ENCODE assay signal across 30 cellular contexts in the genomic region with DNA sequence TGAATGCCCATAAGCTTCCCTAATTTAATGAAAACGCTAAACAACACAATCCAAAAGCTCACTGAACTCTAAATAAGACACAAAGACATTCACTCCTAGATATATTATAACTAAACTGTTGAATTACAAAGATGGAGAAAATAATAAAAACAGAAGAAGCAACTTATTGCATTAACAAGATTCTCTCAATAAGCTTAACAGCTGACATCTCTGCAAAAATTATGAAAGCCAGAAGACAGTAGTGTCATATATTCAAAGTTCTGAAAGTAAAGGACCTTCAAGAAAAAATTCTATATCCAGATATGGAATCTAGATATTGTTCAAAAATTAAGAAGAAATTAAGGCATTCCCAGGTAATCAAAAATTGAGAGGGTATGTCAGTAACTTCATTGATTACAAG.
DNase-seq lines count a peak whose midpoint lies in the region; ATAC-seq lines count a peak whose summit lies in the region.
"Had no signal": no experiment of that assay in that cellular context is flagged by ENCODE, and none has a peak within 500 bp of the region (broad histone marks: within the 10 kb centered on the region; RNA-seq: fewer than 3 reads in every experiment).

No MANE protein-coding gene starts in this region.

- H2AFZ ChIP-seq in GM23248: no peak overlapping the region
- no peak overlapping the region for H2AFZ ChIP-seq in mesenchymal stem cell (ENCODE audit: low read depth, low read length)
- H2AFZ ChIP-seq: PC-9 had no signal

- H3K9me2 ChIP-seq in GM23248 (ENCODE audit: insufficient read depth): no peaks in the 10 kb centered on the region

- no peak overlapping the region for H3K23ac ChIP-seq in mesenchymal stem cell (ENCODE audit: low read length in 2 of 2)

- H3K4me3 ChIP-seq in GM23248: no peak overlapping the region
- H3K4me3 ChIP-seq in mesenchymal stem cell (ENCODE audit: insufficient read depth in 1 of 2, low read depth in 1 of 2, low read length in 2 of 2): no peak overlapping the region
- H3K4me3 ChIP-seq: BLaER1 treated with 17β-estradiol and CSF1 and Interleukin-3, amounts not matched to agents 10 nM and 100 nM; HAP-1; PC-9; SJCRH30 had no signal

- H3K18ac ChIP-seq in mesenchymal stem cell (ENCODE audit: low read depth in 1 of 2, low read length in 2 of 2): no peak overlapping the region

- H3K36me3 ChIP-seq in GM23248 (ENCODE audit: low read depth): no peaks in the 10 kb centered on the region
- no peaks in the 10 kb centered on the region for H3K36me3 ChIP-seq in mesenchymal stem cell (ENCODE audit: control insufficient read depth in 1 of 2, insufficient read depth in 2 of 2, low read depth in 1 of 2, low read length in 2 of 2)
- H3K36me3 ChIP-seq: BLaER1 treated with 17β-estradiol and CSF1 and Interleukin-3, amounts not matched to agents 10 nM and 100 nM; HAP-1; SJCRH30 had no signal

- H3K27me3 ChIP-seq in GM23248 (replicated peaks; ENCODE audit: insufficient read depth) (no peaks in the 10 kb centered on the region), mesenchymal stem cell (ENCODE audit: control insufficient read depth in 1 of 2, insufficient read depth in 1 of 2, low read length in 2 of 2) (no peaks in the 10 kb centered on the region)
- H3K27me3 ChIP-seq: BLaER1 treated with 17β-estradiol and CSF1 and Interleukin-3, amounts not matched to agents 10 nM and 100 nM; SJCRH30 had no signal

- H3K9me3 ChIP-seq in GM23248 (ENCODE audit: low read depth): peaks cover 8% of the 10 kb centered on the region
- peaks cover 66% of the 10 kb centered on the region for H3K9me3 ChIP-seq in mesenchymal stem cell (ENCODE audit: control insufficient read depth, low read length)
- H3K9me3 ChIP-seq: HAP-1, SJCRH30 had no signal

- in situ Hi-C loops in GM23248 (cut with MboI): no loop called here

- H3K4me1 ChIP-seq in GM23248 (ENCODE audit: insufficient read depth): no peaks in the 10 kb centered on the region
- H3K4me1 ChIP-seq in mesenchymal stem cell (ENCODE audit: control insufficient read depth, insufficient read depth, low read depth, low read length): no peaks in the 10 kb centered on the region
- H3K4me1 ChIP-seq: BLaER1 treated with 17β-estradiol and CSF1 and Interleukin-3, amounts not matched to agents 10 nM and 100 nM; HAP-1; SJCRH30 had no signal

- H2BK12ac ChIP-seq in mesenchymal stem cell (ENCODE audit: low read length in 2 of 2): no peak overlapping the region

- no peak overlapping the region for H2AK5ac ChIP-seq in mesenchymal stem cell (ENCODE audit: low read length, severe bottlenecking)

- no peak overlapping the region for H2BK5ac ChIP-seq in mesenchymal stem cell (ENCODE audit: low read depth, low read length, poor library complexity, severe bottlenecking)

- no peak overlapping the region for H3K4ac ChIP-seq in mesenchymal stem cell (ENCODE audit: low read depth in 1 of 2, low read length in 2 of 2)

- 0 to 11% methylated on average over 1 of the region's 1 CpG for WGBS in GM23248 (ENCODE audit: low coverage in 1 of 2, low lambda C conversion rate in 2 of 2, missing lambda C conversion rate in 2 of 2), 2 experiments
- WGBS in mesenchymal stem cell: no CpG with 5 or more reads among the region's 1 CpG

- H4K8ac ChIP-seq in mesenchymal stem cell (ENCODE audit: low read length): no peak overlapping the region

- no peaks in the 10 kb centered on the region for H3F3A ChIP-seq in GM23248 (ENCODE audit: insufficient read depth)

- no peaks in the 10 kb centered on the region for H3K79me2 ChIP-seq in GM23248 (ENCODE audit: insufficient read depth)

- no peak overlapping the region for H2BK120ac ChIP-seq in mesenchymal stem cell (ENCODE audit: low read depth, low read length)

- H3K27ac ChIP-seq in GM23248 (no peak overlapping the region), mesenchymal stem cell (ENCODE audit: low read length, poor library complexity, severe bottlenecking) (no peak overlapping the region)
- H3K27ac ChIP-seq: BLaER1 treated with 17β-estradiol and CSF1 and Interleukin-3, amounts not matched to agents 10 nM and 100 nM; PC-9; SJCRH30 had no signal

- no peaks in the 10 kb centered on the region for H4K20me1 ChIP-seq in GM23248 (ENCODE audit: insufficient read depth)
- H4K20me1 ChIP-seq: BLaER1 treated with 17β-estradiol and CSF1 and Interleukin-3, amounts not matched to agents 10 nM and 100 nM had no signal

- DNase-seq in NCI-H748 (lab: John Stamatoyannopoulos, UW; ENCODE audit: unreplicated experiment) (peak; percentile 17), NCI-H748 treated with DMSO at 0.1 percent for 48 hours (lab: John Stamatoyannopoulos, UW) (no peak), GM23248 (peak; percentile 0), OCI-M1 (lab: John Stamatoyannopoulos, UW) (peak; percentile 90), mesenchymal stem cell (peak; percentile 4), AG08396 (ENCODE audit: low spot score) (no peak), GM19238 (ENCODE audit: insufficient read length, low spot score) (no peak)
- DNase-seq: AML-193; CD4-positive, alpha-beta T cell; COR-L47; DND-41; GOT3; HFFc6; IMR-90; KG1; NCI-H1092; NCI-H1417 treated with DMSO at 0.1 percent for 48 hours; NCI-H1694 treated with DMSO at 0.1 percent for 48 hours; NCI-H2081; NCI-H446 treated with DMSO at 0.1 percent for 48 hours; NCI-H526 treated with DMSO at 0.1 percent for 48 hours; NK-92 treated with Interleukin-12 subunit alpha and Interleukin-12 subunit beta, amount 100 ng/mL, for 24 hours; PC-9; SJCRH30; T-helper 2 cell had no signal

- ATAC-seq in HG03571 (IDR thresholded peaks at IDR 0.05; ENCODE audit: unreplicated experiment): no peak
- ATAC-seq: Right ventricle myocardium inferior, SK-N-SH treated with all-trans-retinoic acid at 6 μM for 48 hours had no signal

- H3K79me1 ChIP-seq in mesenchymal stem cell (replicated peaks; ENCODE audit: low read length, poor library complexity, severe bottlenecking): no peaks in the 10 kb centered on the region

- no peak overlapping the region for H2BK15ac ChIP-seq in mesenchymal stem cell (ENCODE audit: low read depth, poor library complexity, severe bottlenecking)

- no peak overlapping the region for H4K91ac ChIP-seq in mesenchymal stem cell (ENCODE audit: low read length)

- no peak overlapping the region for H3K9ac ChIP-seq in GM23248
- H3K9ac ChIP-seq in mesenchymal stem cell (ENCODE audit: low read length): no peak overlapping the region
- H3K9ac ChIP-seq: BLaER1 treated with 17β-estradiol and CSF1 and Interleukin-3, amounts not matched to agents 10 nM and 100 nM had no signal

- H3K14ac ChIP-seq in mesenchymal stem cell (ENCODE audit: low read length in 2 of 2): no peak overlapping the region

- no peak overlapping the region for H3K4me2 ChIP-seq in GM23248 (ENCODE audit: unreplicated experiment)
- H3K4me2 ChIP-seq in mesenchymal stem cell (ENCODE audit: low read length, poor library complexity, severe bottlenecking): no peak overlapping the region
- H3K4me2 ChIP-seq: BLaER1 treated with 17β-estradiol and CSF1 and Interleukin-3, amounts not matched to agents 10 nM and 100 nM; PC-9 had no signal

Comparison
In these comparisons a context has a peak if more than half of its experiments do, and no peak if none do; other contexts are left out.
1. DNase-seq: peak in NCI-H748 (single experiment), GM23248 (single experiment), OCI-M1 (single experiment) and mesenchymal stem cell (single experiment); none in NCI-H748 treated with DMSO at 0.1 percent for 48 hours (single experiment), AG08396 (single experiment) and GM19238 (single experiment).